In genomic region chr9:131310833-131311554, GRCh38 we compare ENCODE assay signal across 10 cellular contexts. TPM values are rescaled to one million over a fixed set of nuclear protein-coding genes. Genes with fewer than 3 reads are reported as not detected.
DNase-seq lines count a peak whose midpoint lies in the region; ATAC-seq and TF ChIP-seq lines count a peak whose summit lies in the region.
"Had no signal": no experiment of that assay in that cellular context is flagged by ENCODE, and none has a peak within 500 bp of the region (broad histone marks: within the 10 kb centered on the region; RNA-seq: fewer than 3 reads in every experiment).

No MANE protein-coding gene starts in this region.

- no TSS peak for BruUV-seq in OCI-LY7 (replicated peaks; lab: Mats Ljungman, UMichigan)

- no peaks in the 10 kb centered on the region for H3K9me3 ChIP-seq in OCI-LY7 (ENCODE audit: low read length)
- no peaks in the 10 kb centered on the region for H3K9me3 ChIP-seq in WERI-Rb-1 (ENCODE audit: severe bottlenecking)
- H3K9me3 ChIP-seq: body of pancreas had no signal

- no peaks in the 10 kb centered on the region for H3K9me2 ChIP-seq in OCI-LY7 (ENCODE audit: insufficient read depth, low read length)

- H3K4me3 Mint-ChIP-seq in immature natural killer cell: peak overlapping the region; percentile 18 to 66 (median 55)
- H3K4me3 Mint-ChIP-seq in stimulated activated effector memory CD8-positive, alpha-beta T cell treated with anti-CD3 and anti-CD28 coated beads, Interleukin-12 subunit alpha, Interleukin-12 subunit beta, amount 100 ng/mL, for 72 hours: peak overlapping the region; percentile 59
- H3K4me3 Mint-ChIP-seq: mesothelial cell of epicardium had no signal

- no peak overlapping the region for H3K4me2 ChIP-seq in OCI-LY7 (ENCODE audit: low read length)

- H3K36me3 ChIP-seq in OCI-LY7 (ENCODE audit: insufficient read depth, low read length) (no peaks in the 10 kb centered on the region), WERI-Rb-1 (no peaks in the 10 kb centered on the region)

- peaks cover 9 to 12% of the 10 kb centered on the region in 2 donors for H3K4me1 Mint-ChIP-seq in immature natural killer cell
- peaks cover 12% of the 10 kb centered on the region for H3K4me1 Mint-ChIP-seq in stimulated activated effector memory CD8-positive, alpha-beta T cell treated with anti-CD3 and anti-CD28 coated beads, Interleukin-12 subunit alpha, Interleukin-12 subunit beta, amount 100 ng/mL, for 72 hours
- H3K4me1 Mint-ChIP-seq: mesothelial cell of epicardium had no signal

- H3K4me3 ChIP-seq in OCI-LY7 (ENCODE audit: low read depth, low read length, poor library complexity, severe bottlenecking): no peak overlapping the region
- H3K4me3 ChIP-seq in WERI-Rb-1 (ENCODE audit: low read depth, low read length): no peak overlapping the region
- H3K4me3 ChIP-seq: body of pancreas had no signal

- H3K9me3 Mint-ChIP-seq in immature natural killer cell: no peaks in the 10 kb centered on the region
- H3K9me3 Mint-ChIP-seq in stimulated activated effector memory CD8-positive, alpha-beta T cell treated with anti-CD3 and anti-CD28 coated beads, Interleukin-12 subunit alpha, Interleukin-12 subunit beta, amount 100 ng/mL, for 72 hours: no peaks in the 10 kb centered on the region
- H3K9me3 Mint-ChIP-seq: mesothelial cell of epicardium had no signal

- H3K4me1 ChIP-seq in OCI-LY7 (ENCODE audit: insufficient read depth, low read length, poor library complexity, severe bottlenecking) (no peaks in the 10 kb centered on the region), foreskin keratinocyte (no peaks in the 10 kb centered on the region)
- H3K4me1 ChIP-seq: body of pancreas had no signal

- H4K20me1 ChIP-seq in OCI-LY7 (ENCODE audit: insufficient read depth, low read length): no peaks in the 10 kb centered on the region

- H3K27ac Mint-ChIP-seq in immature natural killer cell: peak overlapping the region in 5 of 6 donors; percentile 39 to 74 (median 60)
- H3K27ac Mint-ChIP-seq in stimulated activated effector memory CD8-positive, alpha-beta T cell treated with anti-CD3 and anti-CD28 coated beads, Interleukin-12 subunit alpha, Interleukin-12 subunit beta, amount 100 ng/mL, for 72 hours: peak overlapping the region; percentile 83
- H3K27ac Mint-ChIP-seq: mesothelial cell of epicardium had no signal

- TF ChIP-seq CTCF in OCI-LY7 (conservative IDR thresholded peaks at IDR 0.05; ENCODE audit: low read length) (no peak), foreskin keratinocyte (conservative IDR thresholded peaks at IDR 0.05) (no peak), WERI-Rb-1 (IDR thresholded peaks at IDR 0.05; ENCODE audit: low read depth, low read length) (no peak)

- intact Hi-C loops in OCI-LY7 (cut with micrococcal nuclease; ENCODE audit: unreplicated experiment): no loop called here

- H3K27ac ChIP-seq in OCI-LY7 (ENCODE audit: low read depth, low read length, poor library complexity, severe bottlenecking) (no peak overlapping the region), foreskin keratinocyte (no peak overlapping the region), WERI-Rb-1 (no peak overlapping the region; the same call in 1 of the 2 replicates)
- H3K27ac ChIP-seq: body of pancreas had no signal

- POLR2A ChIA-PET in OCI-LY7 (lab: Charles Lee): interaction anchor here (0.6 to 0.7 kb wide), 2 partner anchors 31 to 34 kb away, joined by 3 read pairs; no protein-coding TSS in a partner anchor

- CTCF ChIA-PET in OCI-LY7 (lab: Charles Lee; ENCODE audit: unreplicated experiment): interaction anchor here (0.6 kb wide), 1 partner anchor 190 kb away, joined by 3 read pairs; no protein-coding TSS in a partner anchor

- DNase-seq in OCI-LY7 (ENCODE audit: low spot score) (peak; percentile 7), activated T-cell treated with anti-CD3 and anti-CD28 coated beads for 24 hours (ENCODE audit: low read depth) (peak; percentile 44), immature natural killer cell (peak; percentile 65 to 70 (median 69)), foreskin keratinocyte (no peak), NCI-H524 treated with DMSO at 0.1 percent for 48 hours (lab: John Stamatoyannopoulos, UW) (no peak), SKM-1 treated with dmso at 0.1 percent for 144 hours (lab: John Stamatoyannopoulos, UW; ENCODE audit: unreplicated experiment) (no peak), WERI-Rb-1 (no peak)
- peak; percentile 41 to 68 for DNase-seq in stimulated activated effector memory CD8-positive, alpha-beta T cell treated with anti-CD3 and anti-CD28 coated beads, Interleukin-12 subunit alpha, Interleukin-12 subunit beta, amount 100 ng/mL, for 72 hours (ENCODE audit: low spot score in 2 of 2)

- peaks cover 9% of the 10 kb centered on the region for H3K27me3 ChIP-seq in foreskin keratinocyte
- H3K27me3 ChIP-seq in WERI-Rb-1 (ENCODE audit: insufficient read depth, low read depth, severe bottlenecking): no peaks in the 10 kb centered on the region
- H3K27me3 ChIP-seq: body of pancreas had no signal

- no peak overlapping the region for H2AFZ ChIP-seq in OCI-LY7 (ENCODE audit: low read length)

- H3K79me2 ChIP-seq in OCI-LY7 (ENCODE audit: insufficient read depth, low read depth, low read length): no peaks in the 10 kb centered on the region

- peak; percentile 94 for ATAC-seq in stimulated activated effector memory CD8-positive, alpha-beta T cell treated with anti-CD3 and anti-CD28 coated beads, Interleukin-12 subunit alpha, Interleukin-12 subunit beta, amount 100 ng/mL, for 72 hours
- no peak for ATAC-seq in foreskin keratinocyte
- ATAC-seq: body of pancreas had no signal

- H3K36me3 Mint-ChIP-seq in immature natural killer cell: no peaks in the 10 kb centered on the region
- no peaks in the 10 kb centered on the region for H3K36me3 Mint-ChIP-seq in stimulated activated effector memory CD8-positive, alpha-beta T cell treated with anti-CD3 and anti-CD28 coated beads, Interleukin-12 subunit alpha, Interleukin-12 subunit beta, amount 100 ng/mL, for 72 hours
- H3K36me3 Mint-ChIP-seq: mesothelial cell of epicardium had no signal

- H3K27me3 Mint-ChIP-seq in immature natural killer cell (ENCODE audit: low read depth in 3 of 3): peaks cover 0 to 1% (median 0%) of the 10 kb centered on the region in 3 donors

RNA-seq across cellular contexts. Expression of gene PLPP7, which starts 21.5 kb away (rescaled TPM):
- 0.16 and 0.46 TPM in 2 replicates for total RNA-seq in OCI-LY7 (2014; rRNA removed; shearing (Covaris generic))
- total RNA-seq in OCI-LY7 (2022) (0.11 and 0.28 TPM in 2 replicates), foreskin keratinocyte (not detected in 2 replicates)
- polyA plus RNA-seq in immature natural killer cell (1 to 10 TPM in 2 of 3 donors, under 1 TPM in 1; 0.44 to 1.4 (median 1.2) TPM), foreskin keratinocyte (not detected in 2 replicates)

RNA-seq across cellular contexts. Expression of gene FAM78A, which starts 34.7 kb away (rescaled TPM):
- total RNA-seq in OCI-LY7 (2014; rRNA removed; shearing (Covaris generic)): 17.8 and 25.0 TPM in 2 replicates
- total RNA-seq in OCI-LY7 (2022): 35.0 and 38.4 TPM in 2 replicates
- 10 to 100 TPM in 1 of 3 donors, 1 to 10 TPM in 2; 5.0 to 20.8 (median 7.5) TPM for polyA plus RNA-seq in immature natural killer cell
- 0.27 and 0.32 TPM in 2 replicates for total RNA-seq in foreskin keratinocyte
- polyA plus RNA-seq in foreskin keratinocyte: 0.22 and 0.44 TPM in 2 replicates

Comparison
In these comparisons a context has a peak if more than half of its experiments do, and no peak if none do; other contexts are left out.
1. DNase-seq: peak in OCI-LY7 (single experiment), activated T-cell treated with anti-CD3 and anti-CD28 coated beads for 24 hours (single experiment), immature natural killer cell (3 of 3) and stimulated activated effector memory CD8-positive, alpha-beta T cell treated with anti-CD3 and anti-CD28 coated beads, Interleukin-12 subunit alpha, Interleukin-12 subunit beta, amount 100 ng/mL, for 72 hours (2 of 2); none in foreskin keratinocyte (0 of 2), NCI-H524 treated with DMSO at 0.1 percent for 48 hours (single experiment), SKM-1 treated with dmso at 0.1 percent for 144 hours (single experiment) and WERI-Rb-1 (single experiment).
2. RNA of gene FAM78A, which starts 34.7 kb away (total RNA-seq): 17.8 to 38.4 TPM in OCI-LY7; 0.27 to 0.32 TPM in foreskin keratinocyte; every median in the first group is over 10 times any median in the second.